Comparison of ENCODE assay signal across 1 cellular context in the genomic region with DNA sequence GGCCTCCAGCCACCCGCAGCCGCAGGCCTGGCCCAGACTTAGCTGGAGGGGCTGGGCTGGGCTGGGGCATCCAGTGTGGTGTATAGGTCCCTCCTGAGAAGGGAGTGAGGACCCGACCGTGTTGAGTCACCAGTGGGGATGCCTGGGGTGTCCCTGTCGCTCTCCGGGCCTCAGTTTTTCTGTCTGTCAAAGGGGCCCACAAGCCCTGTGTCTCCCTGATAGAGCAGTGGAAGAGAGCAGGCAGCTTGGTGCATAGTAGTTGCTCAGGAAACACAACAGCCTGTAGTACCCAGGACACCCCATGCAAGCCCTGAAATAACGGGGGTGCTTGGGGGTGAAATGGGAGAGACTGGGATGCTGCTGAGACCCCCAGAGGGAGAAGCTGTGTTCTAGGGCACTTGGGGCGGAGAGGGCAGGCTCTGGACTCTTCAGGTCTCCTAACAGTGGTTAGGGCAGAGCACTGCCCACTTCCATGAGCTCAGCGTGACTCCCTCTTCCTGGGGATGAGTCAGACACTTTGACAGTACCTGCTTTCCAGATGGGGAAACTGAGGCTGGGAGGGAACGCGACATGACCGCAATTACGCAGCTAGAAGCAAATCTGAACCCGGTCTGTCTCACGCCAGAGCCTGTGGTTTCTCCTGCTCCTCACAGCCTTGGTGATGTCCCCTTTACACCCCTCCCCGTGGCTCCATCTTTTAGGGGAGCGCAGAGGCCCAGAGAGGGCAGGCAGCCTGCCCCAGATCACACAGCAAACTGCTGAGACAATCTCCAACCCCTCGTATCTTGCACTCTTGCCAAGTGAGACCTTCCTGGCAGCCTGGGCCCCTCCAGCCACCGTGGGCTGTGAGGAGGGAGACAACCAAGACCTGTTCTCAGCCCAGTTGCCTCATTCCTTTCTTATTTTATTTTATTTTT.
TF ChIP-seq lines count a peak whose summit lies in the region.

No MANE protein-coding gene starts in this region.

TF ChIP-seq in K562, 482 proteins besides CTCF, POLR2A, EP300 and RAD21 (continued from another document):
- no peak for TF ChIP-seq USF2 (CRISPR knock-in tag; IDR thresholded peaks at IDR 0.05)
- peak; percentile 65 for TF ChIP-seq BCOR (IDR thresholded peaks at IDR 0.05)
- no peak for TF ChIP-seq MEIS2 (IDR thresholded peaks at IDR 0.05; ENCODE audit: partially characterized antibody)
- no peak for TF ChIP-seq NFXL1 (CRISPR knock-in tag; IDR thresholded peaks at IDR 0.05)
- peak; percentile 84 for TF ChIP-seq ZFP36 (IDR thresholded peaks at IDR 0.05; ENCODE audit: low read depth, low read length, partially characterized antibody)
- no peak for TF ChIP-seq GMEB1 (CRISPR knock-in tag; IDR thresholded peaks at IDR 0.05)
- no peak for TF ChIP-seq ZC3H11A (IDR thresholded peaks at IDR 0.05; ENCODE audit: low read depth, low read length)
- TF ChIP-seq MYC (IDR thresholded peaks at IDR 0.05; ENCODE audit: low read depth, low read length) = no peak
- no peak for TF ChIP-seq MYC (CRISPR knock-in tag; IDR thresholded peaks at IDR 0.05; ENCODE audit: borderline replicate concordance, low read depth)
- TF ChIP-seq ZNF124 (CRISPR knock-in tag; IDR thresholded peaks at IDR 0.05) = no peak
- no peak for TF ChIP-seq SNRNP70 (optimal IDR thresholded peaks at IDR 0.05; ENCODE audit: low read depth, low read length)
- TF ChIP-seq KLF10 (CRISPR knock-in tag; IDR thresholded peaks at IDR 0.05) = no peak
- TF ChIP-seq KDM4B (IDR thresholded peaks at IDR 0.05; ENCODE audit: borderline replicate concordance in 2 of 2, low read depth in 1 of 2) = no peak
- TF ChIP-seq ILK (tag; IDR thresholded peaks at IDR 0.05; ENCODE audit: borderline replicate concordance, low read depth) = no peak
- TF ChIP-seq, protein P1, sequence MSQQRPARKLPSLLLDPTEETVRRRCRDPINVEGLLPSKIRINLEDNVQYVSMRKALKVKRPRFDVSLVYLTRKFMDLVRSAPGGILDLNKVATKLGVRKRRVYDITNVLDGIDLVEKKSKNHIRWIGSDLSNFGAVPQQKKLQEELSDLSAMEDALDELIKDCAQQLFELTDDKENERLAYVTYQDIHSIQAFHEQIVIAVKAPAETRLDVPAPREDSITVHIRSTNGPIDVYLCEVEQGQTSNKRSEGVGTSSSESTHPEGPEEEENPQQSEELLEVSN (IDR thresholded peaks at IDR 0.05; ENCODE audit: borderline replicate concordance in 1 of 2, extremely low read depth in 1 of 2, insufficient read depth in 1 of 2, insufficient read length in 1 of 2, low read depth in 1 of 2, low read length in 1 of 2, poor library complexity in 1 of 2, severe bottlenecking in 1 of 2) = no peak
- TF ChIP-seq ZNF282 (CRISPR knock-in tag; IDR thresholded peaks at IDR 0.05) = no peak
- TF ChIP-seq MCM7 (IDR thresholded peaks at IDR 0.05) = no peak
- no peak for TF ChIP-seq ZBTB11 (CRISPR knock-in tag; IDR thresholded peaks at IDR 0.05)
- TF ChIP-seq ZNF764 (CRISPR knock-in tag; IDR thresholded peaks at IDR 0.05; ENCODE audit: low read depth) = no peak
- TF ChIP-seq ZNF347 (CRISPR knock-in tag; IDR thresholded peaks at IDR 0.05; ENCODE audit: low read depth) = no peak
- no peak for TF ChIP-seq MTF1 (CRISPR knock-in tag; IDR thresholded peaks at IDR 0.05; ENCODE audit: borderline replicate concordance)
- TF ChIP-seq FOXO4 (CRISPR knock-in tag; IDR thresholded peaks at IDR 0.05) = no peak
- no peak for TF ChIP-seq U2AF1 (optimal IDR thresholded peaks at IDR 0.05; ENCODE audit: low read depth, low read length)
- peak; percentile 14 to 39; a peak in 2 of 4 replicates for TF ChIP-seq KDM1A (IDR thresholded peaks at IDR 0.05)
TF ChIP-seq in K562: peak in this region for 5.
